ENCODE assay signal across 19 cellular contexts in genomic region chr7:13880789-13881188, GRCh38.
DNase-seq lines count a peak whose midpoint lies in the region; ATAC-seq, FAIRE-seq and TF ChIP-seq lines count a peak whose summit lies in the region.
"Had no signal": no experiment of that assay in that cellular context is flagged by ENCODE, and none has a peak within 500 bp of the region (broad histone marks: within the 10 kb centered on the region; RNA-seq: fewer than 3 reads in every experiment).

No MANE protein-coding gene starts in this region.

- no peaks in the 10 kb centered on the region for H3K79me2 ChIP-seq in PC-3 (ENCODE audit: low read length)
- H3K79me2 ChIP-seq in osteoblast (ENCODE audit: insufficient read depth, low read length) = no peaks in the 10 kb centered on the region

- 0 out of 2 replicates have a peak overlapping the region, but pooled peaks have one; percentile 58 for H2AFZ ChIP-seq in PC-3 (ENCODE audit: low read length)
- no peak overlapping the region for H2AFZ ChIP-seq in osteoblast (ENCODE audit: low read length)

- H3K27me3 ChIP-seq in PC-3 (ENCODE audit: low read length) = no peaks in the 10 kb centered on the region
- H3K27me3 ChIP-seq in osteoblast (ENCODE audit: insufficient read depth, low read length) = no peaks in the 10 kb centered on the region
- no peaks in the 10 kb centered on the region for H3K27me3 ChIP-seq in A673 (replicated peaks; ENCODE audit: insufficient read depth, low read depth, low read length, poor library complexity)

- H3K9me2 ChIP-seq in PC-3 (replicated peaks; ENCODE audit: low read length) = no peaks in the 10 kb centered on the region

- no peaks in the 10 kb centered on the region for H3K9me3 ChIP-seq in PC-3 (ENCODE audit: low read length)
- H3K9me3 ChIP-seq in osteoblast (ENCODE audit: low read depth, low read length) = no peaks in the 10 kb centered on the region
- no peaks in the 10 kb centered on the region for H3K9me3 ChIP-seq in A673 (ENCODE audit: low read depth, low read length, poor library complexity, severe bottlenecking)
- H3K9me3 ChIP-seq: mucosa of descending colon, pancreas had no signal

- TF ChIP-seq CTCF in PC-3 (conservative IDR thresholded peaks at IDR 0.05; ENCODE audit: low read depth, low read length) (no peak), osteoblast (IDR thresholded peaks at IDR 0.05; ENCODE audit: extremely low read depth, low read depth, low read length) (no peak), A673 (conservative IDR thresholded peaks at IDR 0.05; ENCODE audit: low read depth, low read length) (no peak)

- H3K27ac ChIP-seq in PC-3 (ENCODE audit: low read length) = peak overlapping the region; percentile 90
- H3K27ac ChIP-seq in epithelial cell of prostate = peak overlapping the region; percentile 73
- peak overlapping the region; percentile 74 for H3K27ac ChIP-seq in osteoblast (ENCODE audit: low read depth, low read length)
- no peak overlapping the region for H3K27ac ChIP-seq in A673 (ENCODE audit: low read depth, low read length, poor library complexity, severe bottlenecking)
- H3K27ac ChIP-seq: pancreas had no signal

- H3F3A ChIP-seq in PC-3 (ENCODE audit: low read length, unreplicated experiment) = peaks cover 5% of the 10 kb centered on the region

- DNase-seq in ELR (ENCODE audit: low read depth) (peak; percentile 90), PC-3 (peak; percentile 85), epithelial cell of prostate (ENCODE audit: low read depth, low spot score) (peak; percentile 14), osteoblast (ENCODE audit: insufficient read length, low spot score, missing footprints) (no peak), GM19239 (ENCODE audit: insufficient read length, low spot score) (no peak), A673 (ENCODE audit: low spot score) (no peak)
- DNase-seq: activated B cell treated with CpG ODN at 0.5 μM for 24 hours; activated CD8-positive, alpha-beta memory T cell treated with anti-CD3 and anti-CD28 coated beads, Interleukin-2, amount 10 ng/mL, durations not matched to agents 7 days and 5 days; activated gamma-delta T cell treated with Interleukin-2 at 50 U/mL for 16 hours; C1 segment of cervical spinal cord; effector CD8-positive, alpha-beta T cell; glutamatergic neuron; mucosa of descending colon; NCI-H1417; NCI-H510A treated with DMSO at 0.1 percent for 48 hours; pancreas had no signal

- peak overlapping the region; percentile 68 for H3K4me2 ChIP-seq in PC-3 (ENCODE audit: low read length)
- peak overlapping the region; percentile 29 for H3K4me2 ChIP-seq in osteoblast (ENCODE audit: insufficient read depth, low read length)

- BruUV-seq in PC-3 (replicated peaks; lab: Mats Ljungman, UMichigan) (no TSS peak), A673 (replicated peaks; lab: Mats Ljungman, UMichigan) (no TSS peak)

- peak overlapping the region; percentile 51 for H3K9ac ChIP-seq in PC-3 (ENCODE audit: low read length)

- CTCF ChIA-PET in PC-3 (lab: Charles Lee) = no interaction called here
- CTCF ChIA-PET in A673 (lab: Charles Lee) = no interaction called here

- H3K4me1 ChIP-seq in PC-3 (ENCODE audit: insufficient read depth, low read length) = peaks cover 42% of the 10 kb centered on the region
- peaks cover 16% of the 10 kb centered on the region for H3K4me1 ChIP-seq in osteoblast (ENCODE audit: insufficient read depth, low read length)
- H3K4me1 ChIP-seq in A673 (ENCODE audit: insufficient read depth, low read length, poor library complexity, severe bottlenecking) = no peaks in the 10 kb centered on the region
- H3K4me1 ChIP-seq: pancreas had no signal

- no peak for FAIRE-seq in GM19239 (lab: Jason Lieb, UNC)
- FAIRE-seq: islet of Langerhans, pancreas had no signal

- H3K4me3 ChIP-seq in PC-3 (ENCODE audit: low read length) = peak overlapping the region; percentile 16; the same call in 1 of the 2 replicates
- H3K4me3 ChIP-seq in osteoblast (ENCODE audit: insufficient read depth, low read length) = no peak overlapping the region
- H3K4me3 ChIP-seq in A673 (ENCODE audit: low read depth, low read length, poor library complexity, severe bottlenecking) = no peak overlapping the region
- H3K4me3 ChIP-seq: mucosa of descending colon, pancreas had no signal

- H3K36me3 ChIP-seq in PC-3 (ENCODE audit: low read depth, low read length) (no peaks in the 10 kb centered on the region), osteoblast (ENCODE audit: insufficient read depth, low read length) (no peaks in the 10 kb centered on the region), A673 (ENCODE audit: insufficient read depth, low read length, poor library complexity, severe bottlenecking) (no peaks in the 10 kb centered on the region)
- H3K36me3 ChIP-seq: pancreas had no signal

- ATAC-seq in PC-3 (peak; percentile 59), GM19324 (IDR thresholded peaks at IDR 0.05; ENCODE audit: low FRiP score, unreplicated experiment) (no peak), HG03565 (IDR thresholded peaks at IDR 0.05; ENCODE audit: unreplicated experiment) (no peak)
- ATAC-seq: activated CD8-positive, alpha-beta memory T cell treated with anti-CD3 and anti-CD28 coated beads, Interleukin-2, amount 10 ng/mL, durations not matched to agents 7 days and 5 days; mucosa of descending colon; pancreas had no signal

- H4K20me1 ChIP-seq in PC-3 (ENCODE audit: low read length) (no peaks in the 10 kb centered on the region), osteoblast (ENCODE audit: insufficient read depth, low read length) (no peaks in the 10 kb centered on the region)

- POLR2A ChIA-PET in PC-3 (lab: Charles Lee; ENCODE audit: unreplicated experiment) (interaction anchor here (0.6 kb wide), 1 partner anchor 67 kb away, joined by 3 read pairs; no protein-coding TSS in a partner anchor), A673 (lab: Charles Lee; ENCODE audit: low non-redundant PET) (no interaction called here)

- intact Hi-C loops in PC-3 (cut with micrococcal nuclease) (loop anchor here (1.0 to 2.0 kb wide), 3 partner anchors 30 to 101 kb away; no protein-coding TSS in a partner anchor), A673 (cut with micrococcal nuclease; ENCODE audit: unreplicated experiment) (no loop called here)

Comparison
In these comparisons a context has a peak if more than half of its experiments do, and no peak if none do; other contexts are left out.
1. DNase-seq: peak in ELR (single experiment), PC-3 (single experiment) and epithelial cell of prostate (single experiment); none in osteoblast (single experiment), GM19239 (single experiment) and A673 (single experiment).